23 cellular contexts compared by ENCODE assay signal in genomic region chr11:44791546-44791945, GRCh38.
"Had no signal": no experiment of that assay in that cellular context is flagged by ENCODE, and none has a peak within 500 bp of the region (broad histone marks: within the 10 kb centered on the region; RNA-seq: fewer than 3 reads in every experiment).

No MANE protein-coding gene starts in this region.

- ATAC-seq: mucosa of descending colon; naive thymus-derived CD4-positive, alpha-beta T cell; natural killer cell treated with Interleukin-12 subunit alpha and Interleukin-12 subunit beta and Interleukin-15 and Interleukin-18, amount 100 ng/mL, for 72 hours; sciatic nerve; stimulated activated effector memory CD8-positive, alpha-beta T cell treated with anti-CD3 and anti-CD28 coated beads, Interleukin-12 subunit alpha, Interleukin-12 subunit beta, amount 100 ng/mL, for 72 hours had no signal

- H3K27ac ChIP-seq: heart right ventricle, hepatocyte, left ventricle myocardium inferior, neutrophil, parathyroid adenoma, right atrium auricular region, skin epidermis, suprapubic skin, thoracic aorta, tibial artery, uterus had no signal

- H3K9ac ChIP-seq: parathyroid adenoma had no signal

- H3K36me3 ChIP-seq: heart right ventricle, left ventricle myocardium inferior, neutrophil, right atrium auricular region, suprapubic skin, thoracic aorta, tibial artery, uterus had no signal

- H3K9me3 ChIP-seq: heart right ventricle, left ventricle myocardium inferior, mucosa of descending colon, neutrophil, right atrium auricular region, suprapubic skin, thoracic aorta, tibial artery, uterus had no signal

- H3K27me3 ChIP-seq: heart right ventricle, hepatocyte, right atrium auricular region, suprapubic skin, tibial artery, uterus had no signal

- H3K4me2 ChIP-seq: hepatocyte had no signal

- H3K4me3 ChIP-seq: heart right ventricle, hepatocyte, left ventricle myocardium inferior, lung, mucosa of descending colon, right atrium auricular region, skin epidermis, suprapubic skin, thoracic aorta, tibial artery, uterus had no signal

- H3K4me1 ChIP-seq: parathyroid adenoma, suprapubic skin, tibial artery had no signal

- H3K79me2 ChIP-seq: hepatocyte, parathyroid adenoma had no signal

- H2AFZ ChIP-seq: hepatocyte, parathyroid adenoma had no signal

- DNase-seq: heart right ventricle; islet precursor cell; left ventricle myocardium inferior; mesendoderm; midbrain; mucosa of descending colon; naive thymus-derived CD4-positive, alpha-beta T cell; occipital lobe; stimulated activated CD4-positive, alpha-beta T cell treated with anti-CD3 and anti-CD28 coated beads, Interleukin-4, amount 100 ng/mL, for 24 hours; stimulated activated naive CD4-positive, alpha-beta T cell; uterus had no signal
